In the genomic region with DNA sequence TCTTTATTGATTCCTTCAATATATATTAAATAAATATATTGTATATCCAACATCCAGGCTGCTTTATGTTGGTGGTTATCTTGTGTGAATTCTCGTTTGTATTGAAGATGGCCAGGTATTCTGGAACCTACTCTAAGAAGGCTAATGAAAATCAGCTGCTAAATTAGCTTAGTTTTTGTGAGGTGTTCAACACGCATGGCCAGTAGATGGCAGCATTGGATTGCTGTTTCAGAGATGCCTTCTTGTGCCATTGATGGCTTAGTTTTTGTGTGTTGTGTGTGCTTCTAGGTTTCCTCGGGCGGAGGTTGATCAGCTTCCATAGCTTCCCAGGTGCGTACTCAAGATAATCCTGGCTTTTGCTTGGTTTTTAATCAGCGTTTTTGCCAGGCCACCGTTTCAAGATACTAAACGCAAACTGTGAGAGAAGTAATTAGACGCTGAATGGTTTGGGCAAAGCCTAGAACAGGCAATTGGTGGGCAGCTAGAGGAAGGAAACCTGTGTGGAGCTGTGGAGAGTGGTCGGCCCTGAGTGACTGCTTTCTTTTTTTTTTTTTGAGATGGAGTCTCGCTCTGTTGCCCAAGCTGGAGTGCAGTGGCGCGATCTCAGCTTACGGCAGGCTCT, we compare ENCODE assay signal across 8 cellular contexts.
A peak's percentile ranks its signal among the peaks of the same experiment; 100 is the strongest.
DNase-seq lines count a peak whose midpoint lies in the region; ATAC-seq, FAIRE-seq and TF ChIP-seq lines count a peak whose summit lies in the region.

No MANE protein-coding gene starts in this region.

- no peak overlapping the region for H3K4me3 Mint-ChIP-seq in central memory CD8-positive, alpha-beta T cell

- DNase-seq in NCI-H2171 treated with DMSO at 0.1 percent for 48 hours (lab: John Stamatoyannopoulos, UW), result peak; percentile 61
- DNase-seq in activated CD4-positive, CD25-positive, alpha-beta regulatory T cell treated with anti-CD3 and anti-CD28 coated beads, Interleukin-2, amount 50 U/mL, for 16 hours (ENCODE audit: low read depth, low spot score), result peak; percentile 61
- peak; percentile 62 to 63 for DNase-seq in central memory CD8-positive, alpha-beta T cell (ENCODE audit: low spot score in 2 of 2)
- DNase-seq in kidney tubule cell (ENCODE audit: low spot score), result peak; percentile 76
- DNase-seq in stimulated activated CD4-positive, alpha-beta T cell treated with anti-CD3 and anti-CD28 coated beads, Interleukin-4, amount 100 ng/mL, for 1 hour, result peak; percentile 57

- peak; percentile 78 for FAIRE-seq in A204.1 (lab: Jason Lieb, UNC)

- H3K27me3 Mint-ChIP-seq in central memory CD8-positive, alpha-beta T cell, result no peaks in the 10 kb centered on the region

- H3K4me1 Mint-ChIP-seq in central memory CD8-positive, alpha-beta T cell, result peaks cover 16% of the 10 kb centered on the region

- TF ChIP-seq POLR2A in GM18505 (IDR thresholded peaks at IDR 0.05; ENCODE audit: borderline replicate concordance, extremely low read depth, insufficient read depth, insufficient read length), result no peak

- peaks cover 22% of the 10 kb centered on the region for H3K36me3 Mint-ChIP-seq in central memory CD8-positive, alpha-beta T cell (ENCODE audit: insufficient read depth)

- ATAC-seq in GM18505 (IDR thresholded peaks at IDR 0.05; ENCODE audit: unreplicated experiment), result peak; percentile 76
- peak; percentile 72 for ATAC-seq in HG03066 (IDR thresholded peaks at IDR 0.05; ENCODE audit: low read depth, unreplicated experiment)
- ATAC-seq in central memory CD8-positive, alpha-beta T cell (replicated peaks; ENCODE audit: extremely low read depth, poor library complexity, severe bottlenecking), result peak; percentile 54

- no peak overlapping the region for H3K27ac Mint-ChIP-seq in central memory CD8-positive, alpha-beta T cell (ENCODE audit: low read depth)

- H3K9me3 Mint-ChIP-seq in central memory CD8-positive, alpha-beta T cell, result no peaks in the 10 kb centered on the region

Comparison
In these comparisons a context has a peak if more than half of its experiments do, and no peak if none do; other contexts are left out.
1. Peak in every context shown above with its lines: DNase-seq and ATAC-seq.